ENCODE assay signal across 8 cellular contexts in genomic region chr19:11418518-11419506, GRCh38. TPM values are rescaled to one million over a fixed set of nuclear protein-coding genes. Genes with fewer than 3 reads are reported as not detected.
DNase-seq lines count a peak whose midpoint lies in the region; ATAC-seq, FAIRE-seq and TF ChIP-seq lines count a peak whose summit lies in the region.

RGL3 (minus strand) TSS chr19:11419314; CDS start chr19:11419278, 36 bp downstream.

- WGBS in body of pancreas, 2 donors = 0 to 2% methylated on average over 10 to 64 of the region's 73 CpGs
- WGBS in right lobe of liver (ENCODE audit: insufficient coverage, low coverage, low lambda C conversion rate, missing lambda C conversion rate) = 0% methylated on average over 22 of the region's 73 CpGs
- WGBS in small intestine, 3 donors = 3 to 4% (median 3%) methylated on average over 54 to 73 of the region's 73 CpGs

- POLR2A ChIA-PET in BJ (lab: Charles Lee) = no interaction called here

- CTCF ChIA-PET in BJ (lab: Yijun Ruan, JAX) = interaction anchor here (1.7 to 5.4 kb wide), 3 partner anchors 16 to 95 kb away, joined by 4 to 34 read pairs (median 27); partner anchors contain the start of genes ODAD3 and PRKCSH

- TF ChIP-seq POLR2A in body of pancreas (IDR thresholded peaks at IDR 0.05) = peak in 2 of 3 donors; percentile 52 to 53
- TF ChIP-seq POLR2A in right lobe of liver (IDR thresholded peaks at IDR 0.05) = no peak

- intact Hi-C loops in body of pancreas (cut with DNase I) (no loop called here), right lobe of liver (cut with DNase I) (no loop called here)

- no peaks in the 10 kb centered on the region for H3K9me2 ChIP-seq in Karpas-422 (replicated peaks; ENCODE audit: insufficient read depth, low read length)

- no peak within 1 kb of the TSS for H3K9ac ChIP-seq in Karpas-422 (ENCODE audit: low read length)

- H3K36me3 ChIP-seq in BJ (ENCODE audit: control insufficient read depth, insufficient read depth, low read length) = no peaks in the 10 kb centered on the region
- no peaks in the 10 kb centered on the region for H3K36me3 ChIP-seq in Karpas-422 (ENCODE audit: insufficient read depth, low read length)
- H3K36me3 ChIP-seq in body of pancreas (replicated peaks in 1 of 2; ENCODE audit: insufficient read depth in 1 of 2, low read depth in 2 of 2) = no peaks in the 10 kb centered on the region
- no peaks in the 10 kb centered on the region for H3K36me3 ChIP-seq in right lobe of liver
- no peaks in the 10 kb centered on the region for H3K36me3 ChIP-seq in small intestine (ENCODE audit: control insufficient read depth in 2 of 2, insufficient read depth in 2 of 2, low read length in 2 of 2)

- H3K4me2 ChIP-seq in Karpas-422 (ENCODE audit: low read depth, low read length, poor library complexity, severe bottlenecking) = peak within 1 kb of the TSS; percentile 23

- H4K20me1 ChIP-seq in Karpas-422 (ENCODE audit: insufficient read depth, low read depth, low read length) = no peaks in the 10 kb centered on the region

- H2AFZ ChIP-seq in Karpas-422 (ENCODE audit: low read length) = no peak within 1 kb of the TSS

- ATAC-seq in body of pancreas (peak; percentile 73), right lobe of liver (peak; percentile 72 to 82 (median 80)), HG03460 (IDR thresholded peaks at IDR 0.05; ENCODE audit: unreplicated experiment) (no peak), HG03139 (IDR thresholded peaks at IDR 0.05; ENCODE audit: unreplicated experiment) (no peak)

- FAIRE-seq in small intestine (lab: Jason Lieb, UNC) = no peak

- TF ChIP-seq CTCF in BJ (IDR thresholded peaks at IDR 0.05; ENCODE audit: insufficient read depth, low read depth, low read length) (no peak), body of pancreas (IDR thresholded peaks at IDR 0.05) (peak in 3 of 7 experiments; percentile 19 to 23 (median 21)), right lobe of liver (IDR thresholded peaks at IDR 0.05) (no peak)

- H3K9me3 ChIP-seq in Karpas-422 (ENCODE audit: low read length) (no peaks in the 10 kb centered on the region), body of pancreas (no peaks in the 10 kb centered on the region), right lobe of liver (no peaks in the 10 kb centered on the region), small intestine (ENCODE audit: control insufficient read depth, low read depth) (no peaks in the 10 kb centered on the region)

- H3K4me3 ChIP-seq in BJ (ENCODE audit: low read depth, low read length) (peak within 1 kb of the TSS; percentile 50), Karpas-422 (ENCODE audit: low read length) (no peak within 1 kb of the TSS), body of pancreas (peak within 1 kb of the TSS; percentile 39 to 55), right lobe of liver (peak within 1 kb of the TSS; percentile 47 to 77 (median 71)), small intestine (ENCODE audit: low read depth in 1 of 2, low read length in 2 of 2) (peak within 1 kb of the TSS in 1 of 2 donors; percentile 12)

- no peaks in the 10 kb centered on the region for H3K79me2 ChIP-seq in Karpas-422 (ENCODE audit: low read length)

- H3K27me3 ChIP-seq in BJ (ENCODE audit: control insufficient read depth, insufficient read depth, low read length) (peaks cover 1% of the 10 kb centered on the region; the same call in 1 of the 2 replicates), Karpas-422 (ENCODE audit: low read length) (no peaks in the 10 kb centered on the region), body of pancreas (no peaks in the 10 kb centered on the region), right lobe of liver (no peaks in the 10 kb centered on the region), small intestine (ENCODE audit: control insufficient read depth in 2 of 2, insufficient read depth in 2 of 2, low read length in 2 of 2) (peaks cover 6 to 18% of the 10 kb centered on the region in 2 donors)

- peaks cover 26% of the 10 kb centered on the region for H3K4me1 ChIP-seq in Karpas-422 (ENCODE audit: low read length)
- H3K4me1 ChIP-seq in body of pancreas = peaks cover 40% of the 10 kb centered on the region
- H3K4me1 ChIP-seq in right lobe of liver = peaks cover 0 to 18% (median 0%) of the 10 kb centered on the region in 4 donors
- H3K4me1 ChIP-seq in small intestine (ENCODE audit: control insufficient read depth in 2 of 2, insufficient read depth in 1 of 2, low read depth in 1 of 2, low read length in 1 of 2) = no peaks in the 10 kb centered on the region

- DNase-seq in BJ (ENCODE audit: low read depth) (no peak), Karpas-422 (no peak), body of pancreas (peak; percentile 52 to 72 (median 63)), right lobe of liver (peak; percentile 77 to 81 (median 79)), ureter (ENCODE audit: low spot score) (no peak), small intestine (no peak)

- H3K27ac ChIP-seq in Karpas-422 (ENCODE audit: low read length) (no peak within 1 kb of the TSS), body of pancreas (peak within 1 kb of the TSS; percentile 75 to 84 (median 81)), right lobe of liver (peak within 1 kb of the TSS; percentile 40 to 48 (median 47)), small intestine (ENCODE audit: low read depth in 1 of 2, low read length in 1 of 2) (no peak within 1 kb of the TSS)

RNA-seq across cellular contexts. Expression of gene RGL3, which starts in this region (rescaled TPM):
- polyA plus RNA-seq in BJ (2011; rRNA removed) = 1.4 and 2.3 TPM in 2 replicates
- 1.3 and 1.7 TPM in 2 replicates for polyA minus RNA-seq in BJ (2011; rRNA and poly(A)+ RNA removed)
- 2.5 TPM in 1 of 2 replicates, not detected in the other for total RNA-seq in Karpas-422 (2014; rRNA removed; shearing (Covaris generic); ENCODE audit: low replicate concordance)
- 10 to 100 TPM; 35.0 to 56.0 TPM for total RNA-seq in body of pancreas
- total RNA-seq in right lobe of liver = 10 to 100 TPM in 5 of 6 experiments, 1 to 10 TPM in 1; 6.7 to 26.6 (median 19.7) TPM
- total RNA-seq in ureter = 44.2 TPM
- polyA plus RNA-seq in small intestine = 1 to 10 TPM in 2 of 3 donors, not detected in 1; 1.1 to 1.5 TPM

Comparison
In these comparisons a context has a peak if more than half of its experiments do, and no peak if none do; other contexts are left out.
1. DNase-seq: peak in body of pancreas (4 of 4) and right lobe of liver (3 of 3); none in BJ (single experiment), Karpas-422 (single experiment), ureter (single experiment) and small intestine (single experiment).
2. H3K27ac ChIP-seq: peak in body of pancreas (4 of 4) and right lobe of liver (3 of 3); none in Karpas-422 (single experiment) and small intestine (0 of 2).
3. ATAC-seq: peak in body of pancreas (single experiment) and right lobe of liver (4 of 4); none in HG03460 (single experiment) and HG03139 (single experiment).